Comparison of ENCODE assay signal across 1 cellular context in the genomic region with DNA sequence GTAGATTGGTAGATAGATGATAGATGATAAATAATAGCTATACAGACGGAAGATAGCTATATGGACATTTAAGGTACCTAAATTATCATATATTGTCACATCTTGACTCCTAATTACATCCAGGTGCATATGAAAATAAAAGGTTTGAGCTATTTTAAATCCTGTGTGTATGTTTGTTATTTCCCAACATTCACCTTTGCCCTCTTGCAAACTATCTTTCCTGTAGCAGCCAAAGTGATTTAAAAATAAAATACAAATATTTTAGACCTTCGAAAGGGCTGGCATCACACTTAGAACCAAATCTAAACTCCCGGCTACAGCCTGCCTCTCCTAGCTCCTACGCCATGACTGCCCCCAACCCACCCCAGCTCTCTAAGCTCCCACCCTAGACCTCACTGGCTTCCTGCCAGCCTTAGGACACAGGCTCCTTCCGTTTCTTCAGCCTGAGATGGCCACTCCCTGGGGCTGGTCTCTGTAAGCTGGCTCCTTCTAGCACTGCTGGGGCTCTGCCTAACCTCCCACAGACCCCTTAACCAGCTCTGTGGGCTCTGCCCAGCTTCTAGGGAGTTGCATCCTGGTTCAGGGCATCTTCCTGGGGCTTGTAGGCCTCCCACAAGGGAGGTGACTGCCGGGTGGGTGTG.
TF ChIP-seq lines count a peak whose summit lies in the region.

No MANE protein-coding gene starts in this region.

TF ChIP-seq in A549, 52 proteins besides CTCF, POLR2A, EP300 and RAD21:
- no peak for TF ChIP-seq JUNB (IDR thresholded peaks at IDR 0.05)
- no peak for TF ChIP-seq SREBF2 (IDR thresholded peaks at IDR 0.05)
- no peak for TF ChIP-seq CHD4 (IDR thresholded peaks at IDR 0.05; ENCODE audit: borderline replicate concordance)
